ENCODE assay signal across 22 cellular contexts in the genomic region with DNA sequence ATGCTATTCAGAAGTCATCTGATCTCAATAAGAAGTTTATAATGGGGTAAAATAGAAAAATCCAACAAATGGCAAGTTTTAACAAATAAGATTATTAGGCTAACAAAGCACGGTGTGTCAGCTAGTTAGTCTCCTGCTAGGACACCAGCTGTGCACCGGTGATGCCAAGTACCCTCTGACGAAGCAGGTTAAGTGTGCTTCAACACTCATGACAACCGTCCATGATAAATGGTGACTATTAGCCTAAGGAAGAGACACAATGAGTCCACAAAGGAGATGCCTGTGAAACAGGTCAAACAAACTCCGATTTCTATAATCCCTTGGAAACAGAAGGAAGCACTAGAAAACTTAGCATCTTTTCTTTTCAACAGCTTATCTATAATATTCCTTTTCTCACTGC. TPM values are rescaled to one million over a fixed set of nuclear protein-coding genes. Genes with fewer than 3 reads are reported as not detected.
DNase-seq lines count a peak whose midpoint lies in the region; ATAC-seq, FAIRE-seq and TF ChIP-seq lines count a peak whose summit lies in the region.
"Had no signal": no experiment of that assay in that cellular context is flagged by ENCODE, and none has a peak within 500 bp of the region (broad histone marks: within the 10 kb centered on the region; RNA-seq: fewer than 3 reads in every experiment).

No MANE protein-coding gene starts in this region.

- TF ChIP-seq CTCF in epithelial cell of esophagus (IDR thresholded peaks at IDR 0.05; ENCODE audit: insufficient read depth, low read depth, low read length, missing control alignments): no peak
- TF ChIP-seq CTCF in sigmoid colon (IDR thresholded peaks at IDR 0.05): no peak

- H3K9me3 ChIP-seq in CD4-positive, alpha-beta memory T cell (ENCODE audit: control insufficient read depth in 1 of 2, low read length in 2 of 2): no peaks in the 10 kb centered on the region
- H3K9me3 ChIP-seq in sigmoid colon: no peaks in the 10 kb centered on the region
- H3K9me3 ChIP-seq: esophagus muscularis mucosa, transverse colon had no signal

- peaks cover 62 to 67% of the 10 kb centered on the region in 2 donors for H3K36me3 Mint-ChIP-seq in CD4-positive, alpha-beta memory T cell

- no peaks in the 10 kb centered on the region for H3K9me3 Mint-ChIP-seq in CD4-positive, alpha-beta memory T cell
- H3K9me3 Mint-ChIP-seq: mesothelial cell of epicardium, nephron had no signal

- H3K27me3 ChIP-seq in CD4-positive, alpha-beta memory T cell (ENCODE audit: insufficient read depth, low read length): no peaks in the 10 kb centered on the region
- H3K27me3 ChIP-seq in sigmoid colon: no peaks in the 10 kb centered on the region
- H3K27me3 ChIP-seq: cardiac muscle cell, esophagus muscularis mucosa, transverse colon had no signal

- 95 to 97% methylated on average over 5 of the region's 5 CpGs for WGBS in sigmoid colon, 2 donors

- intact Hi-C loops in CD4-positive, alpha-beta memory T cell (cut with micrococcal nuclease): no loop called here
- intact Hi-C loops in sigmoid colon (cut with DNase I): no loop called here

- H3K4me1 Mint-ChIP-seq in CD4-positive, alpha-beta memory T cell: peaks cover 0 to 4% (median 2%) of the 10 kb centered on the region in 4 donors
- H3K4me1 Mint-ChIP-seq: mesothelial cell of epicardium, nephron had no signal

- DNase-seq in GM18507 (ENCODE audit: extremely low spot score, insufficient read length, low read depth) (no peak), NCI-H187 treated with DMSO at 0.1 percent for 48 hours (lab: John Stamatoyannopoulos, UW) (peak; percentile 36), NCI-H510A treated with DMSO at 0.1 percent for 48 hours (lab: John Stamatoyannopoulos, UW) (peak; percentile 93), epithelial cell of esophagus (ENCODE audit: low read depth) (peak; percentile 56), sigmoid colon (no peak)
- DNase-seq in CD4-positive, alpha-beta memory T cell: no peak
- DNase-seq: activated CD4-positive, alpha-beta T cell treated with anti-CD3 and anti-CD28 coated beads, Interleukin-2, amount 50 U/mL, for 4 hours; glutamatergic neuron; HCEC 1CT; NCI-H1930; Right ventricle myocardium superior; stimulated activated naive CD4-positive, alpha-beta T cell treated with Interleukin-2 at 50 U/mL for 16 hours; T-helper 1 cell; transverse colon had no signal

- no peaks in the 10 kb centered on the region for H3K27me3 Mint-ChIP-seq in CD4-positive, alpha-beta memory T cell

- TF ChIP-seq POLR2A in sigmoid colon (IDR thresholded peaks at IDR 0.05): no peak

- no peak for ATAC-seq in HG02763 (IDR thresholded peaks at IDR 0.05; ENCODE audit: unreplicated experiment)
- ATAC-seq: HepG2, left lobe of liver had no signal

- no peak overlapping the region for H3K4me3 ChIP-seq in epithelial cell of esophagus (ENCODE audit: low read length)
- no peak overlapping the region for H3K4me3 ChIP-seq in CD4-positive, alpha-beta memory T cell (ENCODE audit: low read length in 2 of 2)
- no peak overlapping the region for H3K4me3 ChIP-seq in sigmoid colon
- H3K4me3 ChIP-seq: cardiac muscle cell, esophagus muscularis mucosa, transverse colon had no signal

- H3K27ac ChIP-seq in CD4-positive, alpha-beta memory T cell (ENCODE audit: low read depth, low read length): no peak overlapping the region
- H3K27ac ChIP-seq in sigmoid colon: no peak overlapping the region
- H3K27ac ChIP-seq: cardiac muscle cell, esophagus muscularis mucosa, parathyroid adenoma, transverse colon had no signal

- CTCF ChIA-PET in CD4-positive, alpha-beta memory T cell (lab: Charles Lee; ENCODE audit: partially characterized antibody): interaction anchor here (1.5 kb wide), 1 partner anchor 9 kb away, joined by 5 read pairs; no protein-coding TSS in a partner anchor

- no peak for TF ChIP-seq EP300 in sigmoid colon (IDR thresholded peaks at IDR 0.05)

- no peak overlapping the region for H3K4me3 Mint-ChIP-seq in CD4-positive, alpha-beta memory T cell
- H3K4me3 Mint-ChIP-seq: mesothelial cell of epicardium, nephron had no signal

- POLR2A ChIA-PET in CD4-positive, alpha-beta memory T cell (lab: Charles Lee; ENCODE audit: partially characterized antibody): no interaction called here

- FAIRE-seq in GM18507 (lab: Jason Lieb, UNC): peak; percentile 36
- FAIRE-seq: HepG2 had no signal

- peaks cover 38% of the 10 kb centered on the region for H3K36me3 ChIP-seq in CD4-positive, alpha-beta memory T cell (ENCODE audit: insufficient read depth, low read length)
- H3K36me3 ChIP-seq in sigmoid colon: peaks cover 14 to 93% (median 27%) of the 10 kb centered on the region in 4 donors

- H3K27ac Mint-ChIP-seq in CD4-positive, alpha-beta memory T cell: peak overlapping the region in 1 of 7 donors; percentile 37
- H3K27ac Mint-ChIP-seq: mesothelial cell of epicardium, nephron had no signal

- H3K4me1 ChIP-seq in CD4-positive, alpha-beta memory T cell (ENCODE audit: insufficient read depth, low read length): no peaks in the 10 kb centered on the region
- no peaks in the 10 kb centered on the region for H3K4me1 ChIP-seq in sigmoid colon
- H3K4me1 ChIP-seq: esophagus muscularis mucosa, parathyroid adenoma, transverse colon had no signal

RNA-seq across cellular contexts. Expression of a gene that starts 36.5 kb away (rescaled TPM):
- total RNA-seq in CD4-positive, alpha-beta memory T cell: 10 to 100 TPM; 57.6 to 62.7 TPM
- 10 to 100 TPM in 1 of 2 donors, 1 to 10 TPM in 1; 6.7 to 14.5 TPM for polyA plus RNA-seq in CD4-positive, alpha-beta memory T cell
- total RNA-seq in sigmoid colon: 10 to 100 TPM; 50.4 to 82.7 (median 68.2) TPM
- polyA plus RNA-seq in sigmoid colon: 10 to 100 TPM; 10.9 to 20.6 (median 12.0) TPM

RNA-seq across cellular contexts. Expression of a gene that starts 51.3 kb away (rescaled TPM):
- 1 to 10 TPM; 3.8 to 4.2 TPM for total RNA-seq in CD4-positive, alpha-beta memory T cell
- polyA plus RNA-seq in CD4-positive, alpha-beta memory T cell: 1 to 10 TPM; 1.3 to 1.9 TPM
- total RNA-seq in sigmoid colon: under 1 TPM in 1 of 4 donors, not detected in 3; 0.14 TPM
- polyA plus RNA-seq in sigmoid colon: under 1 TPM in 1 of 3 donors, not detected in 2; 0.69 TPM
- total RNA-seq: HepG2, Right ventricle myocardium superior, transverse colon had no signal
- polyA plus RNA-seq: cardiac muscle cell, HepG2 had no signal

Comparison
In these comparisons a context has a peak if more than half of its experiments do, and no peak if none do; other contexts are left out.
1. DNase-seq: peak in NCI-H187 treated with DMSO at 0.1 percent for 48 hours (single experiment), NCI-H510A treated with DMSO at 0.1 percent for 48 hours (single experiment) and epithelial cell of esophagus (single experiment); none in GM18507 (single experiment), CD4-positive, alpha-beta memory T cell (0 of 5) and sigmoid colon (single experiment).
2. RNA of a gene that starts 51.3 kb away (total RNA-seq): 3.8 to 4.2 TPM in CD4-positive, alpha-beta memory T cell; 0.14 TPM in sigmoid colon; every median in the first group is over 4 times any median in the second.